8 cellular contexts compared by ENCODE assay signal in genomic region chr16:87560428-87561199, GRCh38. TPM values are rescaled to one million over a fixed set of nuclear protein-coding genes. Genes with fewer than 3 reads are reported as not detected.
A peak's percentile ranks its signal among the peaks of the same experiment; 100 is the strongest.
DNase-seq lines count a peak whose midpoint lies in the region; ATAC-seq and TF ChIP-seq lines count a peak whose summit lies in the region.

No MANE protein-coding gene starts in this region.

- H3K27ac ChIP-seq in HEK293 (ENCODE audit: extremely low read depth, low read depth, low read length), result no peak overlapping the region
- H3K27ac ChIP-seq in lung (ENCODE audit: low read depth in 1 of 2, low read length in 1 of 2), result no peak overlapping the region

- H3K36me3 ChIP-seq in HEK293 (ENCODE audit: control insufficient read depth in 2 of 2, insufficient read depth in 1 of 2, low read length in 2 of 2) (no peaks in the 10 kb centered on the region), lung (ENCODE audit: control insufficient read depth in 2 of 2, insufficient read depth in 2 of 2, low read length in 2 of 2) (no peaks in the 10 kb centered on the region)

- H3K4me3 ChIP-seq in HEK293 (ENCODE audit: low read depth, low read length) (no peak overlapping the region), lung (no peak overlapping the region)

- no peaks in the 10 kb centered on the region for H3K27me3 ChIP-seq in lung (ENCODE audit: control insufficient read depth, insufficient read depth)

- DNase-seq in CMK (ENCODE audit: low read depth) (peak; percentile 73), lung (ENCODE audit: low spot score) (peak; percentile 45), HCEC 1CT (no peak), OCI-M2 (lab: John Stamatoyannopoulos, UW; ENCODE audit: unreplicated experiment) (no peak)
- DNase-seq in activated CD8-positive, alpha-beta memory T cell treated with anti-CD3 and anti-CD28 coated beads, Interleukin-2, amount 50 U/mL, for 48 hours, result peak; percentile 71

- CTCF ChIA-PET in HEK293 (lab: Yijun Ruan, JAX), result interaction anchor here (2.8 kb wide), 1 partner anchor 11 kb away, joined by 13 read pairs; no protein-coding TSS in a partner anchor

- POLR2A ChIA-PET in HEK293 (lab: Yijun Ruan, JAX), result interaction anchor here (0.5 to 2.0 kb wide), 3 partner anchors 11 to 236 kb away, joined by 3 to 6 read pairs (median 4); no protein-coding TSS in a partner anchor

- peak; percentile 20 for ATAC-seq in lung (ENCODE audit: insufficient read depth, low FRiP score)
- ATAC-seq in GM21619 (IDR thresholded peaks at IDR 0.05; ENCODE audit: unreplicated experiment), result no peak
- no peak for ATAC-seq in HG02571 (IDR thresholded peaks at IDR 0.05; ENCODE audit: unreplicated experiment)

- H3K4me1 ChIP-seq in HEK293 (ENCODE audit: control insufficient read depth, insufficient read depth, low read length) (no peaks in the 10 kb centered on the region), lung (ENCODE audit: control insufficient read depth in 2 of 2, insufficient read depth in 2 of 2, low read length in 2 of 2) (peaks cover 0 to 4% of the 10 kb centered on the region in 2 donors)

- H3K9me3 ChIP-seq in HEK293 (ENCODE audit: control insufficient read depth, insufficient read depth, low read depth, low read length) (no peaks in the 10 kb centered on the region), lung (ENCODE audit: control insufficient read depth in 2 of 2, insufficient read depth in 1 of 2, low read length in 1 of 2) (no peaks in the 10 kb centered on the region)

- TF ChIP-seq CTCF in HEK293 (tag by site-specific recombination; IDR thresholded peaks at IDR 0.05) (no peak), lung (IDR thresholded peaks at IDR 0.05; ENCODE audit: control extremely low read depth, extremely low read depth) (no peak)

- 72 to 81% methylated on average over 12 of the region's 12 CpGs for WGBS in lung, 2 donors

TF ChIP-seq in HEK293, 187 proteins besides CTCF, POLR2A, EP300 and RAD21:
- TF ChIP-seq GLIS2 (tag by site-specific recombination; IDR thresholded peaks at IDR 0.05) (peak; percentile 55; the same call in 1 of the 2 replicates), ZBTB20 (tag by site-specific recombination; IDR thresholded peaks at IDR 0.05) (0 out of 2 replicates have a peak, but pooled peaks have one; percentile 13), ZNF404 (tag by site-specific recombination; IDR thresholded peaks at IDR 0.05) (no peak), ZNF169 (tag by site-specific recombination; IDR thresholded peaks at IDR 0.05) (no peak), KLF1 (tag by site-specific recombination; IDR thresholded peaks at IDR 0.05) (peak; percentile 88), ZIC2 (tag by site-specific recombination; IDR thresholded peaks at IDR 0.05) (0 out of 2 replicates have a peak, but pooled peaks have one; percentile 13), ZNF423 (tag by site-specific recombination; IDR thresholded peaks at IDR 0.05) (peak; percentile 49; the same call in 1 of the 2 replicates), PRDM10 (tag by site-specific recombination; IDR thresholded peaks at IDR 0.05) (peak; percentile 58), SP3 (tag by site-specific recombination; IDR thresholded peaks at IDR 0.05) (no peak; the same call in none of the 2 replicates), SP2 (tag by site-specific recombination; IDR thresholded peaks at IDR 0.05) (peak; percentile 52), ZXDB (tag by site-specific recombination; IDR thresholded peaks at IDR 0.05) (no peak), ZNF341 (tag by site-specific recombination; IDR thresholded peaks at IDR 0.05; ENCODE audit: low read depth) (no peak), ZFP3 (tag by site-specific recombination; IDR thresholded peaks at IDR 0.05; ENCODE audit: low read depth) (no peak), ZBTB17 (tag by site-specific recombination; IDR thresholded peaks at IDR 0.05) (peak; percentile 47; the same call in 1 of the 2 replicates), ZNF140 (tag by site-specific recombination; IDR thresholded peaks at IDR 0.05) (no peak), ZBTB11 (tag by site-specific recombination; conservative IDR thresholded peaks at IDR 0.05; ENCODE audit: low read depth) (no peak), GLIS1 (tag by site-specific recombination; IDR thresholded peaks at IDR 0.05) (peak; percentile 82), KLF9 (tag by site-specific recombination; IDR thresholded peaks at IDR 0.05; ENCODE audit: low read depth) (peak; percentile 25; the same call in 1 of the 2 replicates), ZNF248 (tag by site-specific recombination; IDR thresholded peaks at IDR 0.05) (no peak), ZNF544 (tag by site-specific recombination; IDR thresholded peaks at IDR 0.05) (no peak)
- TF ChIP-seq, protein P1, sequence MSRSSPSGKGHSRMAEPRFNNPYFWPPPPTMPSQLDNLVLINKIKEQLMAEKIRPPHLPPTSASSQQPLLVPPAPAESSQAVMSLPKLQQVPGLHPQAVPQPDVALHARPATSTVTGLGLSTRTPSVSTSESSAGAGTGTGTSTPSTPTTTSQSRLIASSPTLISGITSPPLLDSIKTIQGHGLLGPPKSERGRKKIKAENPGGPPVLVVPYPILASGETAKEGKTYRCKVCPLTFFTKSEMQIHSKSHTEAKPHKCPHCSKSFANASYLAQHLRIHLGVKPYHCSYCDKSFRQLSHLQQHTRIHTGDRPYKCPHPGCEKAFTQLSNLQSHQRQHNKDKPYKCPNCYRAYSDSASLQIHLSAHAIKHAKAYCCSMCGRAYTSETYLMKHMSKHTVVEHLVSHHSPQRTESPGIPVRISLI (tag by site-specific recombination; IDR thresholded peaks at IDR 0.05), result no peak
- TF ChIP-seq, protein P2, sequence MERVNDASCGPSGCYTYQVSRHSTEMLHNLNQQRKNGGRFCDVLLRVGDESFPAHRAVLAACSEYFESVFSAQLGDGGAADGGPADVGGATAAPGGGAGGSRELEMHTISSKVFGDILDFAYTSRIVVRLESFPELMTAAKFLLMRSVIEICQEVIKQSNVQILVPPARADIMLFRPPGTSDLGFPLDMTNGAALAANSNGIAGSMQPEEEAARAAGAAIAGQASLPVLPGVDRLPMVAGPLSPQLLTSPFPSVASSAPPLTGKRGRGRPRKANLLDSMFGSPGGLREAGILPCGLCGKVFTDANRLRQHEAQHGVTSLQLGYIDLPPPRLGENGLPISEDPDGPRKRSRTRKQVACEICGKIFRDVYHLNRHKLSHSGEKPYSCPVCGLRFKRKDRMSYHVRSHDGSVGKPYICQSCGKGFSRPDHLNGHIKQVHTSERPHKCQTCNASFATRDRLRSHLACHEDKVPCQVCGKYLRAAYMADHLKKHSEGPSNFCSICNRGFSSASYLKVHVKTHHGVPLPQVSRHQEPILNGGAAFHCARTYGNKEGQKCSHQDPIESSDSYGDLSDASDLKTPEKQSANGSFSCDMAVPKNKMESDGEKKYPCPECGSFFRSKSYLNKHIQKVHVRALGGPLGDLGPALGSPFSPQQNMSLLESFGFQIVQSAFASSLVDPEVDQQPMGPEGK (tag by site-specific recombination; IDR thresholded peaks at IDR 0.05), result no peak

RNA-seq across cellular contexts. Expression of gene JPH3, which starts 41.7 kb away (rescaled TPM):
- total RNA-seq in lung, result under 1 TPM; 0.21 to 0.68 TPM
- polyA plus RNA-seq in lung, result under 1 TPM; 0.04 to 0.05 TPM

Comparison
In these comparisons a context has a peak if more than half of its experiments do, and no peak if none do; other contexts are left out.
1. DNase-seq: peak in CMK (single experiment), activated CD8-positive, alpha-beta memory T cell treated with anti-CD3 and anti-CD28 coated beads, Interleukin-2, amount 50 U/mL, for 48 hours (single experiment) and lung (single experiment); none in HCEC 1CT (single experiment) and OCI-M2 (single experiment).